16 cellular contexts compared by ENCODE assay signal in the genomic region with DNA sequence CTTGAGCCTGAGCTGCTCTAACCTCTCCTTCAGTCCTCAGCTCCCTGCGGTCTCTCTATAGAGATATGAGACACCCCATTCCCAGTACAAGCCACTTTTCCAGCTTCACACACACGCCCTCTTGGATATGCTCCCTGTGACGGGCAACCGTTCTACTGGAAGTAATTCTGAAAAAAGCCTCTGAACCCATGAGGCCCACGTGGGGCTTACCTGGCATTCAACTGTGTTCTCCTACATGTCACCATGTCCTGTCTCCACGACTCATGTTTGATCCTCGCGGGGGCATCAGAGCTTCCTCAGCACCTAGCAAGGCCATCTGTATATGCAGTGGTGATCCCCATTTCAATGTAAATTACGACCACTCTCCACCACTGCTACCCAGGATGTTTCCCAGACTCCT.
DNase-seq lines count a peak whose midpoint lies in the region; ATAC-seq and TF ChIP-seq lines count a peak whose summit lies in the region.
"Had no signal": no experiment of that assay in that cellular context is flagged by ENCODE, and none has a peak within 500 bp of the region (broad histone marks: within the 10 kb centered on the region; RNA-seq: fewer than 3 reads in every experiment).

No MANE protein-coding gene starts in this region.

- peak overlapping the region; percentile 20 for H3K27ac Mint-ChIP-seq in activated CD4-positive, alpha-beta T cell treated with anti-CD3 and anti-CD28 coated beads for 36 hours
- peak overlapping the region; percentile 97 to 99 for H3K27ac Mint-ChIP-seq in activated naive CD4-positive, alpha-beta T cell treated with anti-CD3 and anti-CD28 coated beads, Interleukin-2, amount 50 U/mL, for 72 hours

- peaks cover 2% of the 10 kb centered on the region for H3K36me3 Mint-ChIP-seq in activated CD4-positive, alpha-beta T cell treated with anti-CD3 and anti-CD28 coated beads for 36 hours (ENCODE audit: low read depth)
- H3K36me3 Mint-ChIP-seq in activated naive CD4-positive, alpha-beta T cell treated with anti-CD3 and anti-CD28 coated beads, Interleukin-2, amount 50 U/mL, for 72 hours = peaks cover 12 to 36% of the 10 kb centered on the region in 2 donors

- no peaks in the 10 kb centered on the region for H3K27me3 ChIP-seq in upper lobe of right lung

- peaks cover 70% of the 10 kb centered on the region for H3K4me1 Mint-ChIP-seq in activated CD4-positive, alpha-beta T cell treated with anti-CD3 and anti-CD28 coated beads for 36 hours

- peaks cover 3% of the 10 kb centered on the region for H3K27me3 Mint-ChIP-seq in activated CD4-positive, alpha-beta T cell treated with anti-CD3 and anti-CD28 coated beads for 36 hours

- peak overlapping the region; percentile 96 for H3K27ac ChIP-seq in epithelial cell of prostate
- no peak overlapping the region for H3K27ac ChIP-seq in upper lobe of right lung
- H3K27ac ChIP-seq: BLaER1 treated with 17β-estradiol and CSF1 and Interleukin-3, amounts not matched to agents 10 nM and 100 nM; PC-9 had no signal

- POLR2A ChIA-PET in activated CD4-positive, alpha-beta T cell treated with anti-CD3 and anti-CD28 coated beads for 36 hours (lab: Charles Lee) = interaction anchor here (0.5 to 3.4 kb wide), 5 partner anchors 8 to 407 kb away, joined by 3 to 28 read pairs (median 3); partner anchors contain the start of gene IRF4

- CTCF ChIA-PET in activated CD4-positive, alpha-beta T cell treated with anti-CD3 and anti-CD28 coated beads for 36 hours (lab: Charles Lee) = interaction anchor here (1.1 to 2.5 kb wide), 5 partner anchors 9 to 167 kb away, joined by 3 to 8 read pairs (median 4); no protein-coding TSS in a partner anchor

- H3K4me1 ChIP-seq in upper lobe of right lung = peaks cover 12% of the 10 kb centered on the region

- no peaks in the 10 kb centered on the region for H3K9me3 ChIP-seq in upper lobe of right lung
- H3K9me3 ChIP-seq: BLaER1 treated with 17β-estradiol and CSF1 and Interleukin-3, amounts not matched to agents 10 nM and 100 nM had no signal

- ATAC-seq in activated CD4-positive, alpha-beta T cell treated with anti-CD3 and anti-CD28 coated beads for 36 hours = no peak
- no peak for ATAC-seq in activated naive CD4-positive, alpha-beta T cell treated with anti-CD3 and anti-CD28 coated beads, Interleukin-2, amount 50 U/mL, for 72 hours
- ATAC-seq in upper lobe of right lung (no peak), GM19452 (IDR thresholded peaks at IDR 0.05; ENCODE audit: unreplicated experiment) (no peak)

- DNase-seq in activated CD4-positive, alpha-beta T cell treated with anti-CD3 and anti-CD28 coated beads for 36 hours = no peak
- no peak for DNase-seq in activated CD4-positive, alpha-beta T cell treated with anti-CD3 and anti-CD28 coated beads for 1 hour
- DNase-seq in activated naive CD4-positive, alpha-beta T cell treated with anti-CD3 and anti-CD28 coated beads, Interleukin-2, amount 50 U/mL, for 72 hours (ENCODE audit: low spot score in 2 of 2) = no peak
- DNase-seq in activated naive CD4-positive, alpha-beta T cell treated with Interleukin-2 at 50 U/mL for 16 hours = no peak
- DNase-seq in epithelial cell of prostate (ENCODE audit: low read depth, low spot score) = no peak
- peak; percentile 16 for DNase-seq in upper lobe of right lung
- DNase-seq in COR-L47 (lab: John Stamatoyannopoulos, UW) = no peak
- DNase-seq: DMS153, EL, KG1, NCI-H1048, NCI-H1694, NCI-H526 treated with DMSO at 0.1 percent for 48 hours, PC-9 had no signal

- H3K4me3 Mint-ChIP-seq in activated CD4-positive, alpha-beta T cell treated with anti-CD3 and anti-CD28 coated beads for 36 hours = no peak overlapping the region

- H3K4me3 ChIP-seq in upper lobe of right lung = no peak overlapping the region
- H3K4me3 ChIP-seq: BLaER1 treated with 17β-estradiol and CSF1 and Interleukin-3, amounts not matched to agents 10 nM and 100 nM; PC-9 had no signal

- intact Hi-C loops in activated CD4-positive, alpha-beta T cell treated with anti-CD3 and anti-CD28 coated beads for 36 hours (cut with DNase I, micrococcal nuclease) = loop anchor here in 1 of 2 experiments (10.0 kb wide), 1 partner anchor 462 kb away; no protein-coding TSS in a partner anchor
- intact Hi-C loops in upper lobe of right lung (cut with DNase I) = no loop called here

- no peaks in the 10 kb centered on the region for H3K9me3 Mint-ChIP-seq in activated CD4-positive, alpha-beta T cell treated with anti-CD3 and anti-CD28 coated beads for 36 hours (ENCODE audit: low read depth)
- H3K9me3 Mint-ChIP-seq in activated naive CD4-positive, alpha-beta T cell treated with anti-CD3 and anti-CD28 coated beads, Interleukin-2, amount 50 U/mL, for 72 hours = no peaks in the 10 kb centered on the region

- H3K36me3 ChIP-seq in upper lobe of right lung = no peaks in the 10 kb centered on the region
- H3K36me3 ChIP-seq: BLaER1 treated with 17β-estradiol and CSF1 and Interleukin-3, amounts not matched to agents 10 nM and 100 nM had no signal

- no peak for TF ChIP-seq CTCF in upper lobe of right lung (IDR thresholded peaks at IDR 0.05)
